In the genomic region with DNA sequence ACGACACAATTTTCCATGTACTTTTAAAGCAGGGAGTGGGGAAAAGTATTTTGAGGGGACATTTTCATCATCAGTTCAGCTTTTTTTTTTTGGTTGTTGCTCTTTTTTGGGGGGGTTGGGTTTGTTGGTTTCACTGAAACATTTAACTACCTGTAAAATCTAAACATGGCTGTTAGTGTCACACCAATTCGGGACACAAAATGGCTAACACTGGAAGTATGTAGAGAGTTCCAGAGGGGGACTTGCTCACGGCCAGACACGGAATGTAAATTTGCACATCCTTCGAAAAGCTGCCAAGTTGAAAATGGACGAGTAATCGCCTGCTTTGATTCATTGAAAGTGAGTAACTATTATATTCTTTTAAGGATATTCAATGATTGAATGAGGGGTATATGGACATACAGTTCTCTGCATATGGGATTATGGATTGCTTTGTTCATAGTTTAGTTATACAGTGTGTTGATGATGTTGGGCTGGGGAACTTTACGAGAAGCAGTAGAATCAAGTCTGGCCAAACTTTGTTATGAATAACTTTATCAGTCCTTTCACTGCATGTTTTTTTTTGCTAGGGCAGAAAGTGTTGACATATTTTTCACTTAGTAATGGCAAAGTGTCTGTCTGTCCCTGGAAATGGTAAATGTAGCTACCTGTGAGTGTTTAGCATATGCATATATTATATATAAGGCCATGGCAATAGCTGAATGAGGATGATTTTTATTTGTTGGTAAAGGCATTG, we compare ENCODE assay signal across 1 cellular context.
TF ChIP-seq lines count a peak whose summit lies in the region.

No MANE protein-coding gene starts in this region.

TF ChIP-seq in K562, 482 proteins besides CTCF, POLR2A, EP300 and RAD21:
- TF ChIP-seq, protein P1, sequence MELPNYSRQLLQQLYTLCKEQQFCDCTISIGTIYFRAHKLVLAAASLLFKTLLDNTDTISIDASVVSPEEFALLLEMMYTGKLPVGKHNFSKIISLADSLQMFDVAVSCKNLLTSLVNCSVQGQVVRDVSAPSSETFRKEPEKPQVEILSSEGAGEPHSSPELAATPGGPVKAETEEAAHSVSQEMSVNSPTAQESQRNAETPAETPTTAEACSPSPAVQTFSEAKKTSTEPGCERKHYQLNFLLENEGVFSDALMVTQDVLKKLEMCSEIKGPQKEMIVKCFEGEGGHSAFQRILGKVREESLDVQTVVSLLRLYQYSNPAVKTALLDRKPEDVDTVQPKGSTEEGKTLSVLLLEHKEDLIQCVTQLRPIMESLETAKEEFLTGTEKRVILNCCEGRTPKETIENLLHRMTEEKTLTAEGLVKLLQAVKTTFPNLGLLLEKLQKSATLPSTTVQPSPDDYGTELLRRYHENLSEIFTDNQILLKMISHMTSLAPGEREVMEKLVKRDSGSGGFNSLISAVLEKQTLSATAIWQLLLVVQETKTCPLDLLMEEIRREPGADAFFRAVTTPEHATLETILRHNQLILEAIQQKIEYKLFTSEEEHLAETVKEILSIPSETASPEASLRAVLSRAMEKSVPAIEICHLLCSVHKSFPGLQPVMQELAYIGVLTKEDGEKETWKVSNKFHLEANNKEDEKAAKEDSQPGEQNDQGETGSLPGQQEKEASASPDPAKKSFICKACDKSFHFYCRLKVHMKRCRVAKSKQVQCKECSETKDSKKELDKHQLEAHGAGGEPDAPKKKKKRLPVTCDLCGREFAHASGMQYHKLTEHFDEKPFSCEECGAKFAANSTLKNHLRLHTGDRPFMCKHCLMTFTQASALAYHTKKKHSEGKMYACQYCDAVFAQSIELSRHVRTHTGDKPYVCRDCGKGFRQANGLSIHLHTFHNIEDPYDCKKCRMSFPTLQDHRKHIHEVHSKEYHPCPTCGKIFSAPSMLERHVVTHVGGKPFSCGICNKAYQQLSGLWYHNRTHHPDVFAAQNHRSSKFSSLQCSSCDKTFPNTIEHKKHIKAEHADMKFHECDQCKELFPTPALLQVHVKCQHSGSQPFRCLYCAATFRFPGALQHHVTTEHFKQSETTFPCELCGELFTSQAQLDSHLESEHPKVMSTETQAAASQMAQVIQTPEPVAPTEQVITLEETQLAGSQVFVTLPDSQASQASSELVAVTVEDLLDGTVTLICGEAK (IDR thresholded peaks at IDR 0.05), result peak; percentile 76
- TF ChIP-seq, protein P1 (CRISPR knock-in tag; IDR thresholded peaks at IDR 0.05), result no peak
- no peak for TF ChIP-seq NR2C1 (IDR thresholded peaks at IDR 0.05)
- TF ChIP-seq NR2C1 (tag; IDR thresholded peaks at IDR 0.05), result no peak
